ENCODE assay signal across 1 cellular context in genomic region chr19:42100241-42100640, GRCh38. TPM values are rescaled to one million over a fixed set of nuclear protein-coding genes. Genes with fewer than 3 reads are reported as not detected.
"Had no signal": no experiment of that assay in that cellular context is flagged by ENCODE, and none has a peak within 500 bp of the region (broad histone marks: within the 10 kb centered on the region; RNA-seq: fewer than 3 reads in every experiment).

No MANE protein-coding gene starts in this region.

RNA-seq across cellular contexts. Expression of gene GRIK5, which starts 30.2 kb away (rescaled TPM):
- polyA plus RNA-seq: immature natural killer cell had no signal
